ENCODE assay signal across 1 cellular context in the genomic region with DNA sequence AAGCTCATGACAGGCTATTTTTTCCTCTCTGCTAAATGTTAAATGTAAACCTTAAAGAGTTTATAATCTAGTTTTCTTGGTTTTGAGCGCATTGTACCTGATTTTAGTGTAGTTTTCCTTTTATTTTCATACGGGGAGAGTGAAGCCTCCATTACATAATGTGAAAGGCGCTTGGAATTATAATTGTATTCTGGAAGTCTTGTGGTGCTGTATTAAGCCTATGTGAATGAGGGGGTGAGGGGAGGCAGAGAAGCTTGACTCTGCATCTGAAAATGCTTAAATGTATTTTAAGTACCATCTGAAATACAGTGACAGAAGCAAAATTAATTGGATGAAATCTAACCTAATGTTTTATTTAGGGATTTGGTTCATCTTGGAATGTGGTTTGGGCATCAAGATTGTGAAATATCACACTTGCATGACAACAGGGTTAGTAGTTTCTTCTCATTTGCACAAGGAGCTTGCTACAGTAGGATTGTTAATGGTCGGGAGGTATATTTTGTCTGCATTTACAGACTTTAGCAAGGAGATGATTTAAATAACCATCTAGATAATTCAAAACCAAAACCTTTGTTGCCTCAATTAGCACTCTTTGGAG.
TF ChIP-seq lines count a peak whose summit lies in the region.

No MANE protein-coding gene starts in this region.

TF ChIP-seq in GM23338, 12 proteins besides CTCF, POLR2A, EP300 and RAD21 (continued from another document):
- no peak for TF ChIP-seq ZNF462 (CRISPR knock-in tag; IDR thresholded peaks at IDR 0.05)
TF ChIP-seq in GM23338: peak in this region for 0.
